ENCODE assay signal across 1 cellular context in the genomic region with DNA sequence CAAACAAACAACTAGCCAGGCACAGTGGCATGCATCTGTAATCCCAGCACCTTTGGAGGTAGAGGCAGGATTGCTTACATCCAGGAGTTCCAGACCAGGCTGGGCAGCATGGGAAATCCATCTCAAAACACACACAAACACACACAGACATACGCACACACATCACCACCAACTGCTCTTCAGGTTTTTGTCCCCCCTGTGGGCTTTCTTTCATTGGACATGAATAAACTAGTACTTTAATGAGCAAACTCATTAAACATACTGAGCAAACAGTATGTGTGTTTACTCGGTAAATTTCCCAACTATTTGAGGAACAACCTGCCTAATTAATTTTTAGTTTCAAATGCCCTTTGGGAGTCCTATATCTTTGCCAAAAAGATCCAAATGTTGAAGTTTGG.
A peak's percentile ranks its signal among the peaks of the same experiment; 100 is the strongest.
TF ChIP-seq lines count a peak whose summit lies in the region.

No MANE protein-coding gene starts in this region.

TF ChIP-seq in GM12878, 131 proteins besides CTCF, POLR2A, EP300 and RAD21:
- TF ChIP-seq, protein P1, sequence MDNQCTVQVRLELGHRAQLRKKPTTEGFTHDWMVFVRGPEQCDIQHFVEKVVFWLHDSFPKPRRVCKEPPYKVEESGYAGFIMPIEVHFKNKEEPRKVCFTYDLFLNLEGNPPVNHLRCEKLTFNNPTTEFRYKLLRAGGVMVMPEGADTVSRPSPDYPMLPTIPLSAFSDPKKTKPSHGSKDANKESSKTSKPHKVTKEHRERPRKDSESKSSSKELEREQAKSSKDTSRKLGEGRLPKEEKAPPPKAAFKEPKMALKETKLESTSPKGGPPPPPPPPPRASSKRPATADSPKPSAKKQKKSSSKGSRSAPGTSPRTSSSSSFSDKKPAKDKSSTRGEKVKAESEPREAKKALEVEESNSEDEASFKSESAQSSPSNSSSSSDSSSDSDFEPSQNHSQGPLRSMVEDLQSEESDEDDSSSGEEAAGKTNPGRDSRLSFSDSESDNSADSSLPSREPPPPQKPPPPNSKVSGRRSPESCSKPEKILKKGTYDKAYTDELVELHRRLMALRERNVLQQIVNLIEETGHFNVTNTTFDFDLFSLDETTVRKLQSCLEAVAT (IDR thresholded peaks at IDR 0.05), result no peak
- TF ChIP-seq, protein P2, sequence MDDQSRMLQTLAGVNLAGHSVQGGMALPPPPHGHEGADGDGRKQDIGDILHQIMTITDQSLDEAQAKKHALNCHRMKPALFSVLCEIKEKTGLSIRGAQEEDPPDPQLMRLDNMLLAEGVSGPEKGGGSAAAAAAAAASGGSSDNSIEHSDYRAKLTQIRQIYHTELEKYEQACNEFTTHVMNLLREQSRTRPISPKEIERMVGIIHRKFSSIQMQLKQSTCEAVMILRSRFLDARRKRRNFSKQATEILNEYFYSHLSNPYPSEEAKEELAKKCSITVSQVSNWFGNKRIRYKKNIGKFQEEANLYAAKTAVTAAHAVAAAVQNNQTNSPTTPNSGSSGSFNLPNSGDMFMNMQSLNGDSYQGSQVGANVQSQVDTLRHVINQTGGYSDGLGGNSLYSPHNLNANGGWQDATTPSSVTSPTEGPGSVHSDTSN (IDR thresholded peaks at IDR 0.05; ENCODE audit: insufficient replicate concordance, low read depth, low read length), result peak; percentile 15
- TF ChIP-seq CHD2 (IDR thresholded peaks at IDR 0.05; ENCODE audit: borderline replicate concordance, low read depth, low read length), result no peak
TF ChIP-seq in GM12878: peak in this region for 1.
